In genomic region chr9:135060461-135061116, GRCh38 we compare ENCODE assay signal across 18 cellular contexts. TPM values are rescaled to one million over a fixed set of nuclear protein-coding genes. Genes with fewer than 3 reads are reported as not detected.
DNase-seq lines count a peak whose midpoint lies in the region; ATAC-seq and TF ChIP-seq lines count a peak whose summit lies in the region.
"Had no signal": no experiment of that assay in that cellular context is flagged by ENCODE, and none has a peak within 500 bp of the region (broad histone marks: within the 10 kb centered on the region; RNA-seq: fewer than 3 reads in every experiment).

No MANE protein-coding gene starts in this region.

- H3K36me3 Mint-ChIP-seq in activated naive CD8-positive, alpha-beta T cell treated with anti-CD3 and anti-CD28 coated beads, Interleukin-2, amount 10 ng/mL, durations not matched to agents 7 days and 5 days = no peaks in the 10 kb centered on the region
- H3K36me3 Mint-ChIP-seq in activated naive CD8-positive, alpha-beta T cell treated with anti-CD3 and anti-CD28 coated beads for 36 hours = no peaks in the 10 kb centered on the region
- H3K36me3 Mint-ChIP-seq in activated B cell treated with CpG ODN at 0.5 μM for 24 hours (ENCODE audit: low read depth) = no peaks in the 10 kb centered on the region
- H3K36me3 Mint-ChIP-seq: CD14-positive monocyte, IgD-negative memory B cell had no signal

- peaks cover 12% of the 10 kb centered on the region for H3K9me3 Mint-ChIP-seq in activated naive CD8-positive, alpha-beta T cell treated with anti-CD3 and anti-CD28 coated beads, Interleukin-2, amount 10 ng/mL, durations not matched to agents 7 days and 5 days
- peaks cover 14% of the 10 kb centered on the region for H3K9me3 Mint-ChIP-seq in activated naive CD8-positive, alpha-beta T cell treated with anti-CD3 and anti-CD28 coated beads for 36 hours
- peaks cover 12% of the 10 kb centered on the region for H3K9me3 Mint-ChIP-seq in activated B cell treated with CpG ODN at 0.5 μM for 24 hours

- TF ChIP-seq POLR2A in testis (IDR thresholded peaks at IDR 0.05) = no peak

- CTCF ChIA-PET in activated B cell treated with CpG ODN at 0.5 μM for 24 hours (lab: Charles Lee) = no interaction called here

- H3K4me1 ChIP-seq in testis = no peaks in the 10 kb centered on the region

- H3K36me3 ChIP-seq in testis (ENCODE audit: low read depth, missing control alignments) = no peaks in the 10 kb centered on the region

- peaks cover 4% of the 10 kb centered on the region for H3K27me3 Mint-ChIP-seq in activated naive CD8-positive, alpha-beta T cell treated with anti-CD3 and anti-CD28 coated beads, Interleukin-2, amount 10 ng/mL, durations not matched to agents 7 days and 5 days
- H3K27me3 Mint-ChIP-seq in activated naive CD8-positive, alpha-beta T cell treated with anti-CD3 and anti-CD28 coated beads for 36 hours = peaks cover 22% of the 10 kb centered on the region
- H3K27me3 Mint-ChIP-seq in activated B cell treated with CpG ODN at 0.5 μM for 24 hours = peaks cover 6% of the 10 kb centered on the region

- no peak overlapping the region for H3K27ac ChIP-seq in testis
- H3K27ac ChIP-seq: HL-60 had no signal

- no peak overlapping the region for H3K4me3 ChIP-seq in testis

- TF ChIP-seq CTCF in activated B cell treated with CpG ODN at 0.5 μM for 24 hours (IDR thresholded peaks at IDR 0.05) (no peak), testis (IDR thresholded peaks at IDR 0.05) (no peak)

- H3K27me3 ChIP-seq in testis = no peaks in the 10 kb centered on the region

- POLR2A ChIA-PET in activated naive CD8-positive, alpha-beta T cell treated with anti-CD3 and anti-CD28 coated beads, Interleukin-2, amount 10 ng/mL, durations not matched to agents 7 days and 5 days (lab: Charles Lee) = no interaction called here
- POLR2A ChIA-PET in activated B cell treated with CpG ODN at 0.5 μM for 24 hours (lab: Charles Lee) = no interaction called here

- 56 to 59% methylated on average over 5 of the region's 5 CpGs for WGBS in testis, 2 donors

- H3K4me3 Mint-ChIP-seq in activated naive CD8-positive, alpha-beta T cell treated with anti-CD3 and anti-CD28 coated beads, Interleukin-2, amount 10 ng/mL, durations not matched to agents 7 days and 5 days = no peak overlapping the region
- H3K4me3 Mint-ChIP-seq in activated naive CD8-positive, alpha-beta T cell treated with anti-CD3 and anti-CD28 coated beads for 36 hours = no peak overlapping the region
- no peak overlapping the region for H3K4me3 Mint-ChIP-seq in activated B cell treated with CpG ODN at 0.5 μM for 24 hours
- H3K4me3 Mint-ChIP-seq: CD14-positive monocyte had no signal

- no peak for ATAC-seq in activated naive CD8-positive, alpha-beta T cell treated with anti-CD3 and anti-CD28 coated beads, Interleukin-2, amount 10 ng/mL, durations not matched to agents 7 days and 5 days (ENCODE audit: low read depth)
- ATAC-seq in activated B cell treated with CpG ODN at 0.5 μM for 24 hours (ENCODE audit: low read depth) (no peak), HG02642 (IDR thresholded peaks at IDR 0.05; ENCODE audit: poor library complexity, unreplicated experiment) (no peak)

- H3K9me3 ChIP-seq in testis = no peaks in the 10 kb centered on the region

- H3K27ac Mint-ChIP-seq in activated naive CD8-positive, alpha-beta T cell treated with anti-CD3 and anti-CD28 coated beads, Interleukin-2, amount 10 ng/mL, durations not matched to agents 7 days and 5 days = no peak overlapping the region
- H3K27ac Mint-ChIP-seq in activated naive CD8-positive, alpha-beta T cell treated with anti-CD3 and anti-CD28 coated beads for 36 hours = no peak overlapping the region
- H3K27ac Mint-ChIP-seq in activated B cell treated with CpG ODN at 0.5 μM for 24 hours = no peak overlapping the region
- H3K27ac Mint-ChIP-seq: CD14-positive monocyte, IgD-negative memory B cell had no signal

- intact Hi-C loops in activated B cell treated with CpG ODN at 0.5 μM for 24 hours (cut with micrococcal nuclease) (no loop called here), testis (cut with DNase I; ENCODE audit: low total_unique reads) (no loop called here)

- peak; percentile 10 for DNase-seq in activated naive CD8-positive, alpha-beta T cell treated with anti-CD3 and anti-CD28 coated beads, Interleukin-2, amount 10 ng/mL, durations not matched to agents 7 days and 5 days
- no peak for DNase-seq in activated naive CD8-positive, alpha-beta T cell treated with anti-CD3 and anti-CD28 coated beads for 36 hours
- peak; percentile 6 for DNase-seq in activated B cell treated with CpG ODN at 0.5 μM for 24 hours
- DNase-seq in mesenteric fat pad (ENCODE audit: low spot score) = peak; percentile 69
- DNase-seq in testis = peak; percentile 9
- DNase-seq in GM03348 (ENCODE audit: low spot score) = no peak
- DNase-seq in HCEC 1CT = no peak
- DNase-seq: COR-L47; DMS153; Kasumi-1; NCI-H187; NCI-H446 treated with DMSO at 0.1 percent for 48 hours; NK-92 treated with Interleukin-12 subunit alpha and Interleukin-12 subunit beta, amount 100 ng/mL, for 24 hours had no signal

- H3K4me1 Mint-ChIP-seq in activated naive CD8-positive, alpha-beta T cell treated with anti-CD3 and anti-CD28 coated beads, Interleukin-2, amount 10 ng/mL, durations not matched to agents 7 days and 5 days = no peaks in the 10 kb centered on the region
- H3K4me1 Mint-ChIP-seq in activated naive CD8-positive, alpha-beta T cell treated with anti-CD3 and anti-CD28 coated beads for 36 hours = no peaks in the 10 kb centered on the region
- H3K4me1 Mint-ChIP-seq in activated B cell treated with CpG ODN at 0.5 μM for 24 hours = no peaks in the 10 kb centered on the region
- H3K4me1 Mint-ChIP-seq: CD14-positive monocyte, IgD-negative memory B cell had no signal

RNA-seq across cellular contexts. Expression of gene OLFM1, which starts 26.9 kb away (rescaled TPM):
- not detected for total RNA-seq in activated naive CD8-positive, alpha-beta T cell treated with anti-CD3 and anti-CD28 coated beads, Interleukin-2, amount 10 ng/mL, durations not matched to agents 7 days and 5 days
- not detected for total RNA-seq in activated naive CD8-positive, alpha-beta T cell treated with anti-CD3 and anti-CD28 coated beads for 36 hours
- total RNA-seq in activated B cell treated with CpG ODN at 0.5 μM for 24 hours (not detected in 2 replicates), mesenteric fat pad (22.6 TPM), testis (10 to 100 TPM; 13.9 to 24.4 TPM)
- 16.0 TPM for polyA plus RNA-seq in testis (ENCODE audit: insufficient read depth, low read depth, low replicate concordance)
- total RNA-seq: OCI-LY7 had no signal

Comparison
In these comparisons a context has a peak if more than half of its experiments do, and no peak if none do; other contexts are left out.
1. DNase-seq: peak in activated naive CD8-positive, alpha-beta T cell treated with anti-CD3 and anti-CD28 coated beads, Interleukin-2, amount 10 ng/mL, durations not matched to agents 7 days and 5 days (single experiment), activated B cell treated with CpG ODN at 0.5 μM for 24 hours (single experiment), mesenteric fat pad (single experiment) and testis (single experiment); none in activated naive CD8-positive, alpha-beta T cell treated with anti-CD3 and anti-CD28 coated beads for 36 hours (single experiment), GM03348 (single experiment) and HCEC 1CT (single experiment).
2. RNA of gene OLFM1, which starts 26.9 kb away (total RNA-seq): 13.9 to 24.4 TPM in testis and 22.6 TPM in mesenteric fat pad (single experiment); not detected in activated naive CD8-positive, alpha-beta T cell treated with anti-CD3 and anti-CD28 coated beads for 36 hours, not detected in activated naive CD8-positive, alpha-beta T cell treated with anti-CD3 and anti-CD28 coated beads, Interleukin-2, amount 10 ng/mL, durations not matched to agents 7 days and 5 days and not detected in activated B cell treated with CpG ODN at 0.5 μM for 24 hours; every median in the first group is over 10 times any median in the second.